In the genomic region with DNA sequence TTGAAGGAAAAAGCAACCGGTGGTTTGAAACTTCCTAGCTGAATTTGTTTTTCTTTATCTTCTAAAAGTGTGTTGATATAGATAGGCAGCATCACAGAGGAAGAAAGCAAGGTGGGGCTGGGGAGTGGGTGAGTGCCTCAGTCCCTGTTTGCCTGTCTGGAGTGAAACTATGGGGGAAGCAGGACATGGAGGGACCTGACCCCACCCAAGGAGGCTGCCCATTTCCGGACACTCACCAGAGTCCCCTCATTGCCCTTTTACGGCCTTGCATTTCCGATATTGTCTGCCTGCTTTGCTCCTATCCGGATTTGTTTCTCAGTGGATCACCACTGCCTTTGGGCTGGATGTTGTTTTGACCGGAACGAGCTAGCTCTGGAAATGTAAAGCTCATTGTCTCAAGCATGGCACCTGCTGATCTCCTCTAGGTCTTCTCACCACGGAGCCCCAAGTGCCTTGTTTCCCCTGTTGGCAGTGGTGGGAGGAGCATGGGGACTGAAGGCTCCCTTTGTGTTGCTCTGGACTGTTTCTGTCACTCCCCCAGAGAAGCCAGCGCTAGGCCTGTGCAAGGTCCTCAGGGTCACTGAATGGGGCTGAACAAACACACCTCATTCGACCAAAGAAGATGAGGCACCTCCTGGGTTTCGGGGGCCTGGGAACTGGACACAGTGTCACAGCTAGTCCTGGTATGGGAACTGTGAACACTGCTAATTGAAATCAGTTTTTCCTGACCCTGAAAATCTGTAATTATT, we compare ENCODE assay signal across 11 cellular contexts. TPM values are rescaled to one million over a fixed set of nuclear protein-coding genes. Genes with fewer than 3 reads are reported as not detected.
A peak's percentile ranks its signal among the peaks of the same experiment; 100 is the strongest.
DNase-seq lines count a peak whose midpoint lies in the region; ATAC-seq and TF ChIP-seq lines count a peak whose summit lies in the region.
"Had no signal": no experiment of that assay in that cellular context is flagged by ENCODE, and none has a peak within 500 bp of the region (broad histone marks: within the 10 kb centered on the region; RNA-seq: fewer than 3 reads in every experiment).

No MANE protein-coding gene starts in this region.

- H3K4me3 ChIP-seq in right lobe of liver = no peak overlapping the region
- H3K4me3 ChIP-seq in tibial nerve = peak overlapping the region in 1 of 4 donors; percentile 22
- H3K4me3 ChIP-seq: A549 had no signal

- TF ChIP-seq POLR2A in right lobe of liver (IDR thresholded peaks at IDR 0.05) (no peak), tibial nerve (IDR thresholded peaks at IDR 0.05) (peak in 1 of 2 donors; percentile 36)

- H3K27ac ChIP-seq in caudate nucleus (ENCODE audit: low read depth, low read length) = peak overlapping the region; percentile 92
- no peak overlapping the region for H3K27ac ChIP-seq in right lobe of liver
- peak overlapping the region; percentile 43 to 87 (median 76) for H3K27ac ChIP-seq in tibial nerve
- no peak overlapping the region for H3K27ac ChIP-seq in foreskin keratinocyte
- H3K27ac ChIP-seq: A549 had no signal

- CTCF ChIA-PET in activated CD8-positive, alpha-beta T cell treated with anti-CD3 and anti-CD28 coated beads, Interleukin-2, amount 10 ng/mL, durations not matched to agents 7 days and 5 days (lab: Charles Lee) = interaction anchor here (0.6 to 1.2 kb wide), 2 partner anchors 34 to 63 kb away, joined by 3 read pairs; no protein-coding TSS in a partner anchor

- ATAC-seq in right lobe of liver (peak in 3 of 4 donors; percentile 24 to 42 (median 25)), GM21786 (IDR thresholded peaks at IDR 0.05; ENCODE audit: unreplicated experiment) (no peak), foreskin keratinocyte (no peak)
- ATAC-seq in activated CD8-positive, alpha-beta T cell treated with anti-CD3 and anti-CD28 coated beads, Interleukin-2, amount 10 ng/mL, durations not matched to agents 7 days and 5 days = no peak
- ATAC-seq: A549 had no signal

- H3K4me3 Mint-ChIP-seq in activated CD8-positive, alpha-beta T cell treated with anti-CD3 and anti-CD28 coated beads, Interleukin-2, amount 10 ng/mL, durations not matched to agents 7 days and 5 days = no peak overlapping the region

- peaks cover 14% of the 10 kb centered on the region for H3K27me3 Mint-ChIP-seq in activated CD8-positive, alpha-beta T cell treated with anti-CD3 and anti-CD28 coated beads, Interleukin-2, amount 10 ng/mL, durations not matched to agents 7 days and 5 days (ENCODE audit: low read depth)

- H3K9me3 ChIP-seq in right lobe of liver = no peaks in the 10 kb centered on the region
- no peaks in the 10 kb centered on the region for H3K9me3 ChIP-seq in tibial nerve
- H3K9me3 ChIP-seq: A549 had no signal

- TF ChIP-seq CTCF in right lobe of liver (IDR thresholded peaks at IDR 0.05) (no peak), tibial nerve (IDR thresholded peaks at IDR 0.05) (no peak), foreskin keratinocyte (conservative IDR thresholded peaks at IDR 0.05) (no peak)

- H3K4me1 Mint-ChIP-seq in activated CD8-positive, alpha-beta T cell treated with anti-CD3 and anti-CD28 coated beads, Interleukin-2, amount 10 ng/mL, durations not matched to agents 7 days and 5 days (ENCODE audit: low read depth) = peaks cover 24% of the 10 kb centered on the region

- POLR2A ChIA-PET in activated CD8-positive, alpha-beta T cell treated with anti-CD3 and anti-CD28 coated beads, Interleukin-2, amount 10 ng/mL, durations not matched to agents 7 days and 5 days (lab: Charles Lee) = no interaction called here

- H3K27me3 ChIP-seq in right lobe of liver (no peaks in the 10 kb centered on the region), tibial nerve (no peaks in the 10 kb centered on the region), foreskin keratinocyte (no peaks in the 10 kb centered on the region)

- H3K4me1 ChIP-seq in right lobe of liver (peaks cover 0 to 4% (median 0%) of the 10 kb centered on the region in 4 donors), tibial nerve (peaks cover 0 to 57% (median 10%) of the 10 kb centered on the region in 4 donors), foreskin keratinocyte (no peaks in the 10 kb centered on the region)
- H3K4me1 ChIP-seq: A549 had no signal

- peak in 1 of 2 donors; percentile 41 for TF ChIP-seq EP300 in tibial nerve (IDR thresholded peaks at IDR 0.05)

- H3K36me3 Mint-ChIP-seq in activated CD8-positive, alpha-beta T cell treated with anti-CD3 and anti-CD28 coated beads, Interleukin-2, amount 10 ng/mL, durations not matched to agents 7 days and 5 days (ENCODE audit: low read depth) = no peaks in the 10 kb centered on the region

- H3K9me3 Mint-ChIP-seq in activated CD8-positive, alpha-beta T cell treated with anti-CD3 and anti-CD28 coated beads, Interleukin-2, amount 10 ng/mL, durations not matched to agents 7 days and 5 days (ENCODE audit: insufficient read depth) = no peaks in the 10 kb centered on the region

- H3K27ac Mint-ChIP-seq in activated CD8-positive, alpha-beta T cell treated with anti-CD3 and anti-CD28 coated beads, Interleukin-2, amount 10 ng/mL, durations not matched to agents 7 days and 5 days = no peak overlapping the region

- no peaks in the 10 kb centered on the region for H3K36me3 ChIP-seq in right lobe of liver
- peaks cover 0 to 6% (median 0%) of the 10 kb centered on the region in 3 donors for H3K36me3 ChIP-seq in tibial nerve

- WGBS in right lobe of liver (ENCODE audit: insufficient coverage, low coverage, low lambda C conversion rate, missing lambda C conversion rate) = 65% methylated on average over 8 of the region's 11 CpGs
- 39 to 46% methylated on average over 11 of the region's 11 CpGs for WGBS in tibial nerve, 2 donors

- DNase-seq in NCI-H345 (lab: John Stamatoyannopoulos, UW) (peak; percentile 36), NCI-H345 treated with DMSO at 0.1 percent for 48 hours (lab: John Stamatoyannopoulos, UW; ENCODE audit: unreplicated experiment) (no peak), caudate nucleus (lab: John Stamatoyannopoulos, UW) (peak in 56 of 61 donors; percentile 16 to 90 (median 68)), right lobe of liver (no peak), tibial nerve (ENCODE audit: low spot score in 2 of 2) (no peak), foreskin keratinocyte (no peak)
- no peak for DNase-seq in activated CD8-positive, alpha-beta T cell treated with anti-CD3 and anti-CD28 coated beads, Interleukin-2, amount 10 ng/mL, durations not matched to agents 7 days and 5 days
- DNase-seq: activated gamma-delta T cell treated with Interleukin-2 at 50 U/mL for 16 hours, NCI-H1436 had no signal

- intact Hi-C loops in right lobe of liver (cut with DNase I) = no loop called here

RNA-seq across cellular contexts. Expression of a gene that starts 7.0 kb away (rescaled TPM):
- total RNA-seq in right lobe of liver (1 to 10 TPM in 5 of 6 experiments, under 1 TPM in 1; 0.97 to 5.0 (median 1.5) TPM), tibial nerve (10 to 100 TPM; 32.0 to 65.1 (median 52.8) TPM), foreskin keratinocyte (4.8 and 22.6 TPM in 2 replicates)
- total RNA-seq in activated CD8-positive, alpha-beta T cell treated with anti-CD3 and anti-CD28 coated beads, Interleukin-2, amount 10 ng/mL, durations not matched to agents 7 days and 5 days = not detected
- polyA plus RNA-seq in foreskin keratinocyte = 4.0 and 19.8 TPM in 2 replicates

Comparison
In these comparisons a context has a peak if more than half of its experiments do, and no peak if none do; other contexts are left out.
1. DNase-seq: peak in NCI-H345 (single experiment) and caudate nucleus (56 of 61); none in NCI-H345 treated with DMSO at 0.1 percent for 48 hours (single experiment), right lobe of liver (0 of 3), tibial nerve (0 of 2), activated CD8-positive, alpha-beta T cell treated with anti-CD3 and anti-CD28 coated beads, Interleukin-2, amount 10 ng/mL, durations not matched to agents 7 days and 5 days (single experiment) and foreskin keratinocyte (0 of 2).
2. H3K27ac ChIP-seq: peak in caudate nucleus (single experiment) and tibial nerve (4 of 4); none in right lobe of liver (0 of 3) and foreskin keratinocyte (single experiment).
3. ATAC-seq: peak in right lobe of liver (3 of 4); none in activated CD8-positive, alpha-beta T cell treated with anti-CD3 and anti-CD28 coated beads, Interleukin-2, amount 10 ng/mL, durations not matched to agents 7 days and 5 days (single experiment), GM21786 (single experiment) and foreskin keratinocyte (single experiment).